ENCODE assay signal across 1 cellular context in the genomic region with DNA sequence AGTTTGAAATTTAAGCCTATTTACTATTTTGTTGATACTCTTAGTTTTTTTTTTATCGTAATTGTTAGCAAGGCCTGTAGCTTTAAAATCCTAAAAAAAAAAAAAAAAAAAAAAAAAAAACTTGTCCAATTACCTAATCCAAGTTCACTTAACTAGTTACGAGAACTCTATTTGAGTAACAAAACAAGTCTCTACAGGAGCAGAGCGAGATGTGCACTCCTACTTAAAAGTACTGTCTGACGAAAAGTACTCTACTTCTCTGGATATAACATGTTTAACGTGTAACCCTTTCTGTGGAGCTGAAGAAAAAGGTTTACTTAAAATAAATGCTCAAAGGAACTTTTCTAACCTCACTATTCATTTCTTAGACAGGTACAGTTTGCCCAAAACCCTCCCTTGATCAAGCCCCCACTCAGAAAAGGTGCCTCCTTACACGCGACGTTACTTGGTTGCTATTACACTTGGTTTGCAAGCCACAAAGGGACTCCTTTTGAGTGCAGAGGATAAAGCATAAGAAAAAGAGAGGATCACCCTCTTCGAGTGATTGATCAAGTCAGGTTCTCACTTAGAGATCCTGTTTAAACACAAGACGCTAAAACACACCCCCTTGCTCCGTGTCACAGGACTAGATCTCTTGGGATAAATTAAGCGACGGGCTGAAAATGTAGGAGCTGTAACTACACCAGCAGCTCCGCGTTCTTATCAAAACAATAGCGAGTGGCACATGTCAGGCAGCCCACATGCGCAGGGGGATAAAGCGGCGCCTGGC.
TF ChIP-seq lines count a peak whose summit lies in the region.

No MANE protein-coding gene starts in this region.

TF ChIP-seq in SK-N-SH, 30 proteins besides CTCF, POLR2A, EP300 and RAD21 (continued from another document):
- TF ChIP-seq, protein P1, sequence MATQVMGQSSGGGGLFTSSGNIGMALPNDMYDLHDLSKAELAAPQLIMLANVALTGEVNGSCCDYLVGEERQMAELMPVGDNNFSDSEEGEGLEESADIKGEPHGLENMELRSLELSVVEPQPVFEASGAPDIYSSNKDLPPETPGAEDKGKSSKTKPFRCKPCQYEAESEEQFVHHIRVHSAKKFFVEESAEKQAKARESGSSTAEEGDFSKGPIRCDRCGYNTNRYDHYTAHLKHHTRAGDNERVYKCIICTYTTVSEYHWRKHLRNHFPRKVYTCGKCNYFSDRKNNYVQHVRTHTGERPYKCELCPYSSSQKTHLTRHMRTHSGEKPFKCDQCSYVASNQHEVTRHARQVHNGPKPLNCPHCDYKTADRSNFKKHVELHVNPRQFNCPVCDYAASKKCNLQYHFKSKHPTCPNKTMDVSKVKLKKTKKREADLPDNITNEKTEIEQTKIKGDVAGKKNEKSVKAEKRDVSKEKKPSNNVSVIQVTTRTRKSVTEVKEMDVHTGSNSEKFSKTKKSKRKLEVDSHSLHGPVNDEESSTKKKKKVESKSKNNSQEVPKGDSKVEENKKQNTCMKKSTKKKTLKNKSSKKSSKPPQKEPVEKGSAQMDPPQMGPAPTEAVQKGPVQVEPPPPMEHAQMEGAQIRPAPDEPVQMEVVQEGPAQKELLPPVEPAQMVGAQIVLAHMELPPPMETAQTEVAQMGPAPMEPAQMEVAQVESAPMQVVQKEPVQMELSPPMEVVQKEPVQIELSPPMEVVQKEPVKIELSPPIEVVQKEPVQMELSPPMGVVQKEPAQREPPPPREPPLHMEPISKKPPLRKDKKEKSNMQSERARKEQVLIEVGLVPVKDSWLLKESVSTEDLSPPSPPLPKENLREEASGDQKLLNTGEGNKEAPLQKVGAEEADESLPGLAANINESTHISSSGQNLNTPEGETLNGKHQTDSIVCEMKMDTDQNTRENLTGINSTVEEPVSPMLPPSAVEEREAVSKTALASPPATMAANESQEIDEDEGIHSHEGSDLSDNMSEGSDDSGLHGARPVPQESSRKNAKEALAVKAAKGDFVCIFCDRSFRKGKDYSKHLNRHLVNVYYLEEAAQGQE (IDR thresholded peaks at IDR 0.05; ENCODE audit: low read depth, low read length) = no peak
- TF ChIP-seq TAF1 (IDR thresholded peaks at IDR 0.05; ENCODE audit: borderline replicate concordance, low read depth, low read length) (no peak), GATA2 (CRISPR knock-in tag; IDR thresholded peaks at IDR 0.05) (no peak; the same call in 1 of the 2 replicates), EZH2phosphoT487 (IDR thresholded peaks at IDR 0.05; ENCODE audit: borderline replicate concordance, low read depth) (no peak), MEF2A (IDR thresholded peaks at IDR 0.05; ENCODE audit: borderline replicate concordance, low read depth) (no peak), JUND (IDR thresholded peaks at IDR 0.05) (no peak), RFX5 (IDR thresholded peaks at IDR 0.05; ENCODE audit: low read length) (no peak), NFIC (IDR thresholded peaks at IDR 0.05; ENCODE audit: borderline replicate concordance) (no peak)
- TF ChIP-seq, protein P2, sequence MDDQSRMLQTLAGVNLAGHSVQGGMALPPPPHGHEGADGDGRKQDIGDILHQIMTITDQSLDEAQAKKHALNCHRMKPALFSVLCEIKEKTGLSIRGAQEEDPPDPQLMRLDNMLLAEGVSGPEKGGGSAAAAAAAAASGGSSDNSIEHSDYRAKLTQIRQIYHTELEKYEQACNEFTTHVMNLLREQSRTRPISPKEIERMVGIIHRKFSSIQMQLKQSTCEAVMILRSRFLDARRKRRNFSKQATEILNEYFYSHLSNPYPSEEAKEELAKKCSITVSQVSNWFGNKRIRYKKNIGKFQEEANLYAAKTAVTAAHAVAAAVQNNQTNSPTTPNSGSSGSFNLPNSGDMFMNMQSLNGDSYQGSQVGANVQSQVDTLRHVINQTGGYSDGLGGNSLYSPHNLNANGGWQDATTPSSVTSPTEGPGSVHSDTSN (IDR thresholded peaks at IDR 0.05) = no peak
- TF ChIP-seq, protein P3, sequence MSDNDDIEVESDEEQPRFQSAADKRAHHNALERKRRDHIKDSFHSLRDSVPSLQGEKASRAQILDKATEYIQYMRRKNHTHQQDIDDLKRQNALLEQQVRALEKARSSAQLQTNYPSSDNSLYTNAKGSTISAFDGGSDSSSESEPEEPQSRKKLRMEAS (IDR thresholded peaks at IDR 0.05; ENCODE audit: low read depth) = peak; percentile 64; the same call in 1 of the 2 replicates
